Comparison of ENCODE assay signal across 2 cellular contexts in genomic region chr1:202590119-202590518, GRCh38.
TF ChIP-seq lines count a peak whose summit lies in the region.

No MANE protein-coding gene starts in this region.

TF ChIP-seq in SK-N-SH, 30 proteins besides CTCF, POLR2A, EP300 and RAD21 (continued from another document):
- TF ChIP-seq FOXJ3 (CRISPR knock-in tag; IDR thresholded peaks at IDR 0.05) (no peak), JUND (IDR thresholded peaks at IDR 0.05) (no peak), FOSL2 (IDR thresholded peaks at IDR 0.05; ENCODE audit: borderline replicate concordance, low read depth) (no peak), CHD2 (IDR thresholded peaks at IDR 0.05; ENCODE audit: low read length, partially characterized antibody) (no peak), GABPA (IDR thresholded peaks at IDR 0.05; ENCODE audit: low read depth) (no peak), RCOR1 (IDR thresholded peaks at IDR 0.05; ENCODE audit: low read length) (no peak), RXRA (IDR thresholded peaks at IDR 0.05; ENCODE audit: borderline replicate concordance, low read depth) (no peak)
- TF ChIP-seq, protein P1, sequence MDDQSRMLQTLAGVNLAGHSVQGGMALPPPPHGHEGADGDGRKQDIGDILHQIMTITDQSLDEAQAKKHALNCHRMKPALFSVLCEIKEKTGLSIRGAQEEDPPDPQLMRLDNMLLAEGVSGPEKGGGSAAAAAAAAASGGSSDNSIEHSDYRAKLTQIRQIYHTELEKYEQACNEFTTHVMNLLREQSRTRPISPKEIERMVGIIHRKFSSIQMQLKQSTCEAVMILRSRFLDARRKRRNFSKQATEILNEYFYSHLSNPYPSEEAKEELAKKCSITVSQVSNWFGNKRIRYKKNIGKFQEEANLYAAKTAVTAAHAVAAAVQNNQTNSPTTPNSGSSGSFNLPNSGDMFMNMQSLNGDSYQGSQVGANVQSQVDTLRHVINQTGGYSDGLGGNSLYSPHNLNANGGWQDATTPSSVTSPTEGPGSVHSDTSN (IDR thresholded peaks at IDR 0.05) = no peak

TF ChIP-seq in SK-N-SH treated with all-trans-retinoic acid at 6 μM for 48 hours, 23 proteins besides CTCF, POLR2A, EP300 and RAD21:
- TF ChIP-seq, protein P2, sequence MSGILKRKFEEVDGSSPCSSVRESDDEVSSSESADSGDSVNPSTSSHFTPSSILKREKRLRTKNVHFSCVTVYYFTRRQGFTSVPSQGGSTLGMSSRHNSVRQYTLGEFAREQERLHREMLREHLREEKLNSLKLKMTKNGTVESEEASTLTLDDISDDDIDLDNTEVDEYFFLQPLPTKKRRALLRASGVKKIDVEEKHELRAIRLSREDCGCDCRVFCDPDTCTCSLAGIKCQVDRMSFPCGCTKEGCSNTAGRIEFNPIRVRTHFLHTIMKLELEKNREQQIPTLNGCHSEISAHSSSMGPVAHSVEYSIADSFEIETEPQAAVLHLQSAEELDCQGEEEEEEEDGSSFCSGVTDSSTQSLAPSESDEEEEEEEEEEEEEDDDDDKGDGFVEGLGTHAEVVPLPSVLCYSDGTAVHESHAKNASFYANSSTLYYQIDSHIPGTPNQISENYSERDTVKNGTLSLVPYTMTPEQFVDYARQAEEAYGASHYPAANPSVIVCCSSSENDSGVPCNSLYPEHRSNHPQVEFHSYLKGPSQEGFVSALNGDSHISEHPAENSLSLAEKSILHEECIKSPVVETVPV (CRISPR knock-in tag; IDR thresholded peaks at IDR 0.05) = no peak
- no peak for TF ChIP-seq ZNF565 (CRISPR knock-in tag; conservative IDR thresholded peaks at IDR 0.05; ENCODE audit: low read depth)
- no peak for TF ChIP-seq ARNTL (CRISPR knock-in tag; IDR thresholded peaks at IDR 0.05; ENCODE audit: borderline replicate concordance, low read depth)
- TF ChIP-seq, protein P3, sequence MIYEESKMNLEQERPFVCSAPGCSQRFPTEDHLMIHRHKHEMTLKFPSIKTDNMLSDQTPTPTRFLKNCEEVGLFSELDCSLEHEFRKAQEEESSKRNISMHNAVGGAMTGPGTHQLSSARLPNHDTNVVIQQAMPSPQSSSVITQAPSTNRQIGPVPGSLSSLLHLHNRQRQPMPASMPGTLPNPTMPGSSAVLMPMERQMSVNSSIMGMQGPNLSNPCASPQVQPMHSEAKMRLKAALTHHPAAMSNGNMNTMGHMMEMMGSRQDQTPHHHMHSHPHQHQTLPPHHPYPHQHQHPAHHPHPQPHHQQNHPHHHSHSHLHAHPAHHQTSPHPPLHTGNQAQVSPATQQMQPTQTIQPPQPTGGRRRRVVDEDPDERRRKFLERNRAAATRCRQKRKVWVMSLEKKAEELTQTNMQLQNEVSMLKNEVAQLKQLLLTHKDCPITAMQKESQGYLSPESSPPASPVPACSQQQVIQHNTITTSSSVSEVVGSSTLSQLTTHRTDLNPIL (CRISPR knock-in tag; IDR thresholded peaks at IDR 0.05; ENCODE audit: low read depth) = no peak
- TF ChIP-seq BACH2 (CRISPR knock-in tag; IDR thresholded peaks at IDR 0.05; ENCODE audit: borderline replicate concordance) = no peak
- TF ChIP-seq ESRRG (CRISPR knock-in tag; IDR thresholded peaks at IDR 0.05) = no peak
- no peak for TF ChIP-seq ISL1 (CRISPR knock-in tag; IDR thresholded peaks at IDR 0.05)
- TF ChIP-seq GLIS3 (CRISPR knock-in tag; IDR thresholded peaks at IDR 0.05) = no peak
- TF ChIP-seq CSDC2 (CRISPR knock-in tag; IDR thresholded peaks at IDR 0.05) = no peak
- TF ChIP-seq, protein P4, sequence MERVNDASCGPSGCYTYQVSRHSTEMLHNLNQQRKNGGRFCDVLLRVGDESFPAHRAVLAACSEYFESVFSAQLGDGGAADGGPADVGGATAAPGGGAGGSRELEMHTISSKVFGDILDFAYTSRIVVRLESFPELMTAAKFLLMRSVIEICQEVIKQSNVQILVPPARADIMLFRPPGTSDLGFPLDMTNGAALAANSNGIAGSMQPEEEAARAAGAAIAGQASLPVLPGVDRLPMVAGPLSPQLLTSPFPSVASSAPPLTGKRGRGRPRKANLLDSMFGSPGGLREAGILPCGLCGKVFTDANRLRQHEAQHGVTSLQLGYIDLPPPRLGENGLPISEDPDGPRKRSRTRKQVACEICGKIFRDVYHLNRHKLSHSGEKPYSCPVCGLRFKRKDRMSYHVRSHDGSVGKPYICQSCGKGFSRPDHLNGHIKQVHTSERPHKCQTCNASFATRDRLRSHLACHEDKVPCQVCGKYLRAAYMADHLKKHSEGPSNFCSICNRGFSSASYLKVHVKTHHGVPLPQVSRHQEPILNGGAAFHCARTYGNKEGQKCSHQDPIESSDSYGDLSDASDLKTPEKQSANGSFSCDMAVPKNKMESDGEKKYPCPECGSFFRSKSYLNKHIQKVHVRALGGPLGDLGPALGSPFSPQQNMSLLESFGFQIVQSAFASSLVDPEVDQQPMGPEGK (CRISPR knock-in tag; IDR thresholded peaks at IDR 0.05; ENCODE audit: borderline replicate concordance) = no peak
- TF ChIP-seq TCF4 (CRISPR knock-in tag; IDR thresholded peaks at IDR 0.05; ENCODE audit: borderline replicate concordance) = no peak
